In the genomic region with DNA sequence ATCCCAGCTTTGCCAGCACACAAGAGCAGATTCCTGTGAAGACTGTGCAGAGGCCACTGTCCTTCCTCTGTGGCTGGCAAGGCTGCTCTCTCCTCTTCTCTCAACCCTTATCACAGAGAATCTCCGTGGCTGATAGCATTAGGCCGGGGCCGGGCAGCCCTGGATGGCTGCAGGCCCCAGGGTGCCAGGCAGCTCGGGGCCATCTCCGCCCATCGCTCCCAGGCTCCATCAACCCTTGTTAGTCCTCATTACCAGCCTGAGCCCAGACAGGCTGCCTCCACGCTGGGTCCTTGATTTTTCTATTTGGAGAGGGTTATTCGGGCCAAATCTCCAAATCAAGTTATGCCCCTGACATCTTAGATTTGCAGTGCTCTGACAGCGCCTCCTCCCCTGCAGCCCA, we compare ENCODE assay signal across 17 cellular contexts. TPM values are rescaled to one million over a fixed set of nuclear protein-coding genes. Genes with fewer than 3 reads are reported as not detected.
DNase-seq lines count a peak whose midpoint lies in the region; ATAC-seq and TF ChIP-seq lines count a peak whose summit lies in the region.
"Had no signal": no experiment of that assay in that cellular context is flagged by ENCODE, and none has a peak within 500 bp of the region (broad histone marks: within the 10 kb centered on the region; RNA-seq: fewer than 3 reads in every experiment).

No MANE protein-coding gene starts in this region.

- no peak overlapping the region for H2AFZ ChIP-seq in osteoblast (ENCODE audit: low read length)
- no peak overlapping the region for H2AFZ ChIP-seq in OCI-LY7 (ENCODE audit: low read length)

- intact Hi-C loops in esophagus muscularis mucosa (cut with DNase I), result no loop called here
- intact Hi-C loops in upper lobe of right lung (cut with DNase I), result no loop called here
- intact Hi-C loops in body of pancreas (cut with DNase I), result no loop called here
- intact Hi-C loops in OCI-LY7 (cut with micrococcal nuclease; ENCODE audit: unreplicated experiment), result no loop called here

- peak; percentile 24 for DNase-seq in ELF-1 (ENCODE audit: low read depth, low spot score)
- DNase-seq in esophagus muscularis mucosa (ENCODE audit: extremely low spot score), result peak; percentile 64
- DNase-seq in osteoblast (ENCODE audit: insufficient read length, low spot score, missing footprints), result peak; percentile 21
- no peak for DNase-seq in upper lobe of right lung
- no peak for DNase-seq in body of pancreas
- no peak for DNase-seq in OCI-LY7 (ENCODE audit: low spot score)
- DNase-seq in activated naive CD4-positive, alpha-beta T cell treated with Interleukin-2 at 50 U/mL for 16 hours, result no peak
- DNase-seq: Caco-2; CD4-positive, alpha-beta T cell; DMS79; GF-D8; GOT3; H7; HFFc6 had no signal

- H3K9me2 ChIP-seq in OCI-LY7 (ENCODE audit: insufficient read depth, low read length), result no peaks in the 10 kb centered on the region

- peak; percentile 38 for ATAC-seq in upper lobe of right lung
- ATAC-seq in body of pancreas, result no peak
- ATAC-seq: HCT116, HepG2 had no signal

- CTCF ChIA-PET in OCI-LY7 (lab: Charles Lee; ENCODE audit: unreplicated experiment), result no interaction called here

- H3K27ac ChIP-seq in esophagus muscularis mucosa (replicated peaks in 1 of 4) (no peak overlapping the region), osteoblast (ENCODE audit: low read depth, low read length) (no peak overlapping the region), upper lobe of right lung (no peak overlapping the region), body of pancreas (no peak overlapping the region), OCI-LY7 (ENCODE audit: low read depth, low read length, poor library complexity, severe bottlenecking) (no peak overlapping the region)
- H3K27ac ChIP-seq: C4-2B had no signal

- H3K79me2 ChIP-seq in osteoblast (ENCODE audit: insufficient read depth, low read length), result no peaks in the 10 kb centered on the region
- no peaks in the 10 kb centered on the region for H3K79me2 ChIP-seq in OCI-LY7 (ENCODE audit: insufficient read depth, low read depth, low read length)

- H3K36me3 ChIP-seq in esophagus muscularis mucosa (no peaks in the 10 kb centered on the region), osteoblast (ENCODE audit: insufficient read depth, low read length) (no peaks in the 10 kb centered on the region), upper lobe of right lung (no peaks in the 10 kb centered on the region), body of pancreas (replicated peaks in 1 of 2; ENCODE audit: insufficient read depth in 1 of 2, low read depth in 2 of 2) (no peaks in the 10 kb centered on the region), OCI-LY7 (ENCODE audit: insufficient read depth, low read length) (no peaks in the 10 kb centered on the region)

- H3K4me3 ChIP-seq in esophagus muscularis mucosa, result no peak overlapping the region
- no peak overlapping the region for H3K4me3 ChIP-seq in osteoblast (ENCODE audit: insufficient read depth, low read length)
- no peak overlapping the region for H3K4me3 ChIP-seq in upper lobe of right lung
- no peak overlapping the region for H3K4me3 ChIP-seq in body of pancreas
- no peak overlapping the region for H3K4me3 ChIP-seq in OCI-LY7 (ENCODE audit: low read depth, low read length, poor library complexity, severe bottlenecking)

- H3K9me3 ChIP-seq in esophagus muscularis mucosa (no peaks in the 10 kb centered on the region), osteoblast (ENCODE audit: low read depth, low read length) (no peaks in the 10 kb centered on the region), upper lobe of right lung (no peaks in the 10 kb centered on the region), body of pancreas (no peaks in the 10 kb centered on the region), OCI-LY7 (ENCODE audit: low read length) (no peaks in the 10 kb centered on the region)
- H3K9me3 ChIP-seq: Caco-2 had no signal

- H3K4me1 ChIP-seq in esophagus muscularis mucosa (no peaks in the 10 kb centered on the region), osteoblast (ENCODE audit: insufficient read depth, low read length) (no peaks in the 10 kb centered on the region), upper lobe of right lung (no peaks in the 10 kb centered on the region), body of pancreas (no peaks in the 10 kb centered on the region), OCI-LY7 (ENCODE audit: insufficient read depth, low read length, poor library complexity, severe bottlenecking) (no peaks in the 10 kb centered on the region)
- H3K4me1 ChIP-seq: Caco-2 had no signal

- WGBS in esophagus muscularis mucosa, result 68% methylated on average over 9 of the region's 9 CpGs
- 33 to 39% methylated on average over 9 of the region's 9 CpGs for WGBS in body of pancreas, 2 donors

- TF ChIP-seq POLR2A in esophagus muscularis mucosa (IDR thresholded peaks at IDR 0.05; ENCODE audit: low read depth) (no peak), body of pancreas (IDR thresholded peaks at IDR 0.05) (no peak)

- no peak for TF ChIP-seq CTCF in esophagus muscularis mucosa (IDR thresholded peaks at IDR 0.05)
- TF ChIP-seq CTCF in osteoblast (IDR thresholded peaks at IDR 0.05; ENCODE audit: extremely low read depth, low read depth, low read length), result no peak
- no peak for TF ChIP-seq CTCF in upper lobe of right lung (IDR thresholded peaks at IDR 0.05)
- no peak for TF ChIP-seq CTCF in body of pancreas (IDR thresholded peaks at IDR 0.05)
- TF ChIP-seq CTCF in OCI-LY7 (conservative IDR thresholded peaks at IDR 0.05; ENCODE audit: low read length), result no peak

- H3K4me2 ChIP-seq in osteoblast (ENCODE audit: insufficient read depth, low read length) (no peak overlapping the region), OCI-LY7 (ENCODE audit: low read length) (no peak overlapping the region)

- no peak for TF ChIP-seq EP300 in esophagus muscularis mucosa (IDR thresholded peaks at IDR 0.05)

- peaks cover 0 to 45% (median 0%) of the 10 kb centered on the region in 4 donors for H3K27me3 ChIP-seq in esophagus muscularis mucosa
- peaks cover 38% of the 10 kb centered on the region for H3K27me3 ChIP-seq in osteoblast (ENCODE audit: insufficient read depth, low read length)
- no peaks in the 10 kb centered on the region for H3K27me3 ChIP-seq in upper lobe of right lung
- H3K27me3 ChIP-seq in body of pancreas, result peaks cover 0 to 8% of the 10 kb centered on the region in 2 donors

- H4K20me1 ChIP-seq in osteoblast (ENCODE audit: insufficient read depth, low read length) (no peaks in the 10 kb centered on the region), OCI-LY7 (ENCODE audit: insufficient read depth, low read length) (no peaks in the 10 kb centered on the region)

- POLR2A ChIA-PET in OCI-LY7 (lab: Charles Lee), result interaction anchor here (1.0 to 2.2 kb wide), 3 partner anchors 13 to 26 kb away, joined by 3 to 5 read pairs (median 3); no protein-coding TSS in a partner anchor

- BruUV-seq in OCI-LY7 (replicated peaks; lab: Mats Ljungman, UMichigan), result no TSS peak

RNA-seq across cellular contexts. Expression of gene MRPL46, which starts 39.1 kb away (rescaled TPM):
- 10 to 100 TPM; 14.5 to 27.8 (median 25.1) TPM for total RNA-seq in esophagus muscularis mucosa
- total RNA-seq in osteoblast, result 11.2 and 13.0 TPM in 2 replicates
- total RNA-seq in upper lobe of right lung, result 17.0 TPM
- 10 to 100 TPM in 1 of 2 donors, 1 to 10 TPM in 1; 9.6 to 16.2 TPM for total RNA-seq in body of pancreas
- 30.4 and 32.4 TPM in 2 replicates for total RNA-seq in OCI-LY7 (2014; rRNA removed; shearing (Covaris generic))
- 32.3 and 37.2 TPM in 2 replicates for total RNA-seq in OCI-LY7 (2022)

RNA-seq across cellular contexts. Expression of gene MRPS11, which starts 39.5 kb away (rescaled TPM):
- total RNA-seq in esophagus muscularis mucosa, result 10 to 100 TPM; 25.7 to 44.9 (median 34.2) TPM
- 17.7 and 18.3 TPM in 2 replicates for total RNA-seq in osteoblast
- total RNA-seq in upper lobe of right lung, result 33.7 TPM
- total RNA-seq in body of pancreas, result 10 to 100 TPM; 16.2 to 35.5 TPM
- 49.8 and 61.6 TPM in 2 replicates for total RNA-seq in OCI-LY7 (2014; rRNA removed; shearing (Covaris generic))
- 82.6 and 84.0 TPM in 2 replicates for total RNA-seq in OCI-LY7 (2022)

Comparison
In these comparisons a context has a peak if more than half of its experiments do, and no peak if none do; other contexts are left out.
1. DNase-seq: peak in ELF-1 (single experiment), esophagus muscularis mucosa (single experiment) and osteoblast (single experiment); none in upper lobe of right lung (single experiment), body of pancreas (0 of 4), OCI-LY7 (single experiment) and activated naive CD4-positive, alpha-beta T cell treated with Interleukin-2 at 50 U/mL for 16 hours (single experiment).